24 cellular contexts compared by ENCODE assay signal in the genomic region with DNA sequence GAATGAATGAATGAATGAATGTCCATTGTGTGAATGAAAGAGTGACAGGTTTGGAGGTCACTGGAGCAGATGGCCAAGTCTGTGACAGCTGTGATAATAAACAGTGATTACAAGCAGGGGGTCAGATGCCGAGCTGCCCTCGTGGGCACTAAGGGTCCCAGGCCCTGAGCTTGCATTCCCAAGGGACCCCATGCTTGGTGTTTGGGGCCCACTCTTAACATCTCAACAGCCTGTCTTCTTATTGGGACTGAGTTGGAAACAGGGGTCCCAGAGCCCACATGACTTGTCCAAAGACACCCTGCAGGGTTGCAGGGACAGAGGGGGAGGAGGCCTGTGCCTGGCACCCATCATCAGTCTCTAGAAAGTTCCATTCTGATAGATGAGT. TPM values are rescaled to one million over a fixed set of nuclear protein-coding genes. Genes with fewer than 3 reads are reported as not detected.
DNase-seq lines count a peak whose midpoint lies in the region; ATAC-seq and TF ChIP-seq lines count a peak whose summit lies in the region.
"Had no signal": no experiment of that assay in that cellular context is flagged by ENCODE, and none has a peak within 500 bp of the region (broad histone marks: within the 10 kb centered on the region; RNA-seq: fewer than 3 reads in every experiment).

No MANE protein-coding gene starts in this region.

- H3K36me3 Mint-ChIP-seq in activated CD4-positive, alpha-beta memory T cell treated with anti-CD3 and anti-CD28 coated beads, Interleukin-2, amount 10 ng/mL, durations not matched to agents 7 days and 5 days (ENCODE audit: low read depth): no peaks in the 10 kb centered on the region
- no peaks in the 10 kb centered on the region for H3K36me3 Mint-ChIP-seq in activated CD4-positive, alpha-beta memory T cell treated with anti-CD3 and anti-CD28 coated beads for 36 hours
- peaks cover 3% of the 10 kb centered on the region for H3K36me3 Mint-ChIP-seq in type B pancreatic cell
- H3K36me3 Mint-ChIP-seq: CD4-positive, alpha-beta memory T cell had no signal

- intact Hi-C loops in activated CD4-positive, alpha-beta memory T cell treated with anti-CD3 and anti-CD28 coated beads for 36 hours (cut with micrococcal nuclease): no loop called here
- intact Hi-C loops in PC-9 (cut with micrococcal nuclease; ENCODE audit: unreplicated experiment) (loop anchor here (2.0 to 10.0 kb wide), 4 partner anchors 15 to 121 kb away; no protein-coding TSS in a partner anchor), sciatic nerve (cut with DNase I) (no loop called here)

- H3K4me3 Mint-ChIP-seq in activated CD4-positive, alpha-beta memory T cell treated with anti-CD3 and anti-CD28 coated beads, Interleukin-2, amount 10 ng/mL, durations not matched to agents 7 days and 5 days: no peak overlapping the region
- no peak overlapping the region for H3K4me3 Mint-ChIP-seq in activated CD4-positive, alpha-beta memory T cell treated with anti-CD3 and anti-CD28 coated beads for 36 hours
- no peak overlapping the region for H3K4me3 Mint-ChIP-seq in type B pancreatic cell
- H3K4me3 Mint-ChIP-seq: CD4-positive, alpha-beta memory T cell had no signal

- H3K9me2 ChIP-seq in PC-9 (ENCODE audit: insufficient read depth): no peaks in the 10 kb centered on the region

- TF ChIP-seq CTCF in PC-9 (conservative IDR thresholded peaks at IDR 0.05) (no peak), type B pancreatic cell (conservative IDR thresholded peaks at IDR 0.05) (no peak)

- no peaks in the 10 kb centered on the region for H3K27me3 ChIP-seq in PC-9 (ENCODE audit: insufficient read depth, low read depth)
- H3K27me3 ChIP-seq: BLaER1, Peyer's patch had no signal

- H3K79me2 ChIP-seq in PC-9 (ENCODE audit: low read depth): peaks cover 9% of the 10 kb centered on the region; the same call in 1 of the 2 replicates

- peak; percentile 1 for DNase-seq in activated CD4-positive, alpha-beta memory T cell treated with anti-CD3 and anti-CD28 coated beads, Interleukin-2, amount 10 ng/mL, durations not matched to agents 7 days and 5 days
- DNase-seq in activated CD4-positive, alpha-beta memory T cell treated with anti-CD3 and anti-CD28 coated beads for 36 hours: no peak
- DNase-seq in PC-9 (no peak), mucosa of gallbladder (ENCODE audit: low spot score) (peak; percentile 7), type B pancreatic cell (ENCODE audit: extremely low spot score, unreplicated experiment) (peak; percentile 43), sciatic nerve (ENCODE audit: low spot score) (no peak)
- no peak for DNase-seq in activated naive CD4-positive, alpha-beta T cell treated with anti-CD3 and anti-CD28 coated beads, Interleukin-2, amount 50 U/mL, for 16 hours
- DNase-seq: ACHN; CD4-positive, alpha-beta memory T cell; DND-41; Karpas-422; NCI-H1694; NCI-H2081; NCI-H2171 treated with DMSO at 0.1 percent for 48 hours; NCI-H524 treated with DMSO at 0.1 percent for 48 hours; NCI-H82; SJCRH30 had no signal

- POLR2A ChIA-PET in activated CD4-positive, alpha-beta memory T cell treated with anti-CD3 and anti-CD28 coated beads, Interleukin-2, amount 10 ng/mL, durations not matched to agents 7 days and 5 days (lab: Charles Lee): no interaction called here
- POLR2A ChIA-PET in activated CD4-positive, alpha-beta memory T cell treated with anti-CD3 and anti-CD28 coated beads for 36 hours (lab: Charles Lee): no interaction called here
- POLR2A ChIA-PET in PC-9 (lab: Charles Lee; ENCODE audit: unreplicated experiment): no interaction called here

- BruUV-seq in PC-9 (replicated peaks; lab: Mats Ljungman, UMichigan): no TSS peak

- ATAC-seq in GM21526 (IDR thresholded peaks at IDR 0.05; ENCODE audit: low FRiP score, unreplicated experiment) (no peak), sciatic nerve (no peak)
- ATAC-seq: GM12878 had no signal

- no peaks in the 10 kb centered on the region for H3K4me1 Mint-ChIP-seq in activated CD4-positive, alpha-beta memory T cell treated with anti-CD3 and anti-CD28 coated beads, Interleukin-2, amount 10 ng/mL, durations not matched to agents 7 days and 5 days
- H3K4me1 Mint-ChIP-seq in activated CD4-positive, alpha-beta memory T cell treated with anti-CD3 and anti-CD28 coated beads for 36 hours (ENCODE audit: low read depth): no peaks in the 10 kb centered on the region
- peaks cover 33% of the 10 kb centered on the region for H3K4me1 Mint-ChIP-seq in type B pancreatic cell (ENCODE audit: unreplicated experiment)
- H3K4me1 Mint-ChIP-seq: CD4-positive, alpha-beta memory T cell had no signal

- H3K27ac Mint-ChIP-seq in activated CD4-positive, alpha-beta memory T cell treated with anti-CD3 and anti-CD28 coated beads, Interleukin-2, amount 10 ng/mL, durations not matched to agents 7 days and 5 days: no peak overlapping the region
- H3K27ac Mint-ChIP-seq in activated CD4-positive, alpha-beta memory T cell treated with anti-CD3 and anti-CD28 coated beads for 36 hours: no peak overlapping the region
- H3K27ac Mint-ChIP-seq in type B pancreatic cell: no peak overlapping the region
- H3K27ac Mint-ChIP-seq: CD4-positive, alpha-beta memory T cell had no signal

- H3F3A ChIP-seq in PC-9 (ENCODE audit: insufficient read depth, low read depth): peaks cover 69% of the 10 kb centered on the region

- H3K9me3 Mint-ChIP-seq in activated CD4-positive, alpha-beta memory T cell treated with anti-CD3 and anti-CD28 coated beads, Interleukin-2, amount 10 ng/mL, durations not matched to agents 7 days and 5 days: no peaks in the 10 kb centered on the region
- no peaks in the 10 kb centered on the region for H3K9me3 Mint-ChIP-seq in activated CD4-positive, alpha-beta memory T cell treated with anti-CD3 and anti-CD28 coated beads for 36 hours
- H3K9me3 Mint-ChIP-seq in type B pancreatic cell: no peaks in the 10 kb centered on the region

- no peak overlapping the region; the same call in 1 of the 2 replicates for H3K4me2 ChIP-seq in PC-9
- H3K4me2 ChIP-seq: BLaER1 had no signal

- H3K9me3 ChIP-seq in PC-9 (ENCODE audit: insufficient read depth, low read depth): no peaks in the 10 kb centered on the region
- H3K9me3 ChIP-seq: BLaER1, Caco-2, Peyer's patch, SJCRH30 had no signal

- peak overlapping the region; percentile 86; the same call in 1 of the 2 replicates for H3K27ac ChIP-seq in PC-9
- H3K27ac ChIP-seq: 22Rv1, Peyer's patch, SJCRH30 had no signal

- H3K36me3 ChIP-seq in PC-9 (ENCODE audit: low read depth): no peaks in the 10 kb centered on the region
- H3K36me3 ChIP-seq: BLaER1, Peyer's patch, SJCRH30 had no signal

- H3K27me3 Mint-ChIP-seq in activated CD4-positive, alpha-beta memory T cell treated with anti-CD3 and anti-CD28 coated beads, Interleukin-2, amount 10 ng/mL, durations not matched to agents 7 days and 5 days: peaks cover 15% of the 10 kb centered on the region
- H3K27me3 Mint-ChIP-seq in activated CD4-positive, alpha-beta memory T cell treated with anti-CD3 and anti-CD28 coated beads for 36 hours: peaks cover 31% of the 10 kb centered on the region
- peaks cover 12% of the 10 kb centered on the region for H3K27me3 Mint-ChIP-seq in type B pancreatic cell

- no peak overlapping the region for H2AFZ ChIP-seq in PC-9

- H3K4me1 ChIP-seq in PC-9 (replicated peaks; ENCODE audit: insufficient read depth): peaks cover 97% of the 10 kb centered on the region
- H3K4me1 ChIP-seq: Peyer's patch, SJCRH30 had no signal

- no peaks in the 10 kb centered on the region for H4K20me1 ChIP-seq in PC-9 (ENCODE audit: insufficient read depth)
- H4K20me1 ChIP-seq: BLaER1 had no signal

- H3K4me3 ChIP-seq in PC-9: no peak overlapping the region
- H3K4me3 ChIP-seq: BLaER1, GM12878, Peyer's patch, SJCRH30 had no signal

- CTCF ChIA-PET in activated CD4-positive, alpha-beta memory T cell treated with anti-CD3 and anti-CD28 coated beads, Interleukin-2, amount 10 ng/mL, durations not matched to agents 7 days and 5 days (lab: Charles Lee): no interaction called here
- CTCF ChIA-PET in activated CD4-positive, alpha-beta memory T cell treated with anti-CD3 and anti-CD28 coated beads for 36 hours (lab: Charles Lee): no interaction called here
- CTCF ChIA-PET in PC-9 (lab: Charles Lee): interaction anchor here (0.6 kb wide), 1 partner anchor 84 kb away, joined by 8 read pairs; no protein-coding TSS in a partner anchor

RNA-seq across cellular contexts. Expression of a gene that starts 12.0 kb away (rescaled TPM):
- total RNA-seq in activated CD4-positive, alpha-beta memory T cell treated with anti-CD3 and anti-CD28 coated beads, Interleukin-2, amount 10 ng/mL, durations not matched to agents 7 days and 5 days: not detected
- total RNA-seq in activated CD4-positive, alpha-beta memory T cell treated with anti-CD3 and anti-CD28 coated beads for 36 hours: not detected
- total RNA-seq in PC-9 (2021) (107 and 114 TPM in 2 replicates), mucosa of gallbladder (228 TPM), type B pancreatic cell (ENCODE audit: low replicate concordance) (14.9 and 29.2 TPM in 2 replicates), sciatic nerve (3.4 TPM)
- total RNA-seq: CD4-positive, alpha-beta memory T cell; M059J had no signal

Comparison
In these comparisons a context has a peak if more than half of its experiments do, and no peak if none do; other contexts are left out.
1. DNase-seq: peak in activated CD4-positive, alpha-beta memory T cell treated with anti-CD3 and anti-CD28 coated beads, Interleukin-2, amount 10 ng/mL, durations not matched to agents 7 days and 5 days (single experiment), mucosa of gallbladder (single experiment) and type B pancreatic cell (single experiment); none in activated CD4-positive, alpha-beta memory T cell treated with anti-CD3 and anti-CD28 coated beads for 36 hours (single experiment), PC-9 (0 of 2), activated naive CD4-positive, alpha-beta T cell treated with anti-CD3 and anti-CD28 coated beads, Interleukin-2, amount 50 U/mL, for 16 hours (single experiment) and sciatic nerve (single experiment).